1 cellular context compared by ENCODE assay signal in the genomic region with DNA sequence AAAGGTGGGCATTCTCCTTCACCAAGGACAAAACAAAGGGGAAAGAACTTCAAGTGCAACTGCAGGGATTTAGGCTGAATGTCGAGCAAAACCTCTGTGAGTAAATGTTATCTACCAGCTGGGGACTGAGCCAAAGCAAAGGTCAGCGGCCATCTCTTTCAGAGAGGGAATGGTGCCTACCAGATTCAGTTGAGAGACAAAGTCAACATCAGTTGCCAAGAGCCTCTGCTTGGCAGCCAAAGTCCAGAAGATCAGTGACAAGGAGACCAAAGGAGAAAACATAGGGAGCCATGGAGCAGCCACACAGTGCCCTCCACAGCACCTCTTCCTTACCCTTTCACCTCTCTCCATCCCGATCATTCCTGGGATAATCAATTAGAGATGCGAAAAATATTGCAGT.
A peak's percentile ranks its signal among the peaks of the same experiment; 100 is the strongest.
TF ChIP-seq lines count a peak whose summit lies in the region.

No MANE protein-coding gene starts in this region.

TF ChIP-seq in HepG2, 621 proteins besides CTCF, POLR2A, EP300 and RAD21 (continued from another document and continues in another):
- TF ChIP-seq, protein P1, sequence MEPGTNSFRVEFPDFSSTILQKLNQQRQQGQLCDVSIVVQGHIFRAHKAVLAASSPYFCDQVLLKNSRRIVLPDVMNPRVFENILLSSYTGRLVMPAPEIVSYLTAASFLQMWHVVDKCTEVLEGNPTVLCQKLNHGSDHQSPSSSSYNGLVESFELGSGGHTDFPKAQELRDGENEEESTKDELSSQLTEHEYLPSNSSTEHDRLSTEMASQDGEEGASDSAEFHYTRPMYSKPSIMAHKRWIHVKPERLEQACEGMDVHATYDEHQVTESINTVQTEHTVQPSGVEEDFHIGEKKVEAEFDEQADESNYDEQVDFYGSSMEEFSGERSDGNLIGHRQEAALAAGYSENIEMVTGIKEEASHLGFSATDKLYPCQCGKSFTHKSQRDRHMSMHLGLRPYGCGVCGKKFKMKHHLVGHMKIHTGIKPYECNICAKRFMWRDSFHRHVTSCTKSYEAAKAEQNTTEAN (CRISPR knock-in tag; conservative IDR thresholded peaks at IDR 0.05), result no peak
- TF ChIP-seq, protein P2, sequence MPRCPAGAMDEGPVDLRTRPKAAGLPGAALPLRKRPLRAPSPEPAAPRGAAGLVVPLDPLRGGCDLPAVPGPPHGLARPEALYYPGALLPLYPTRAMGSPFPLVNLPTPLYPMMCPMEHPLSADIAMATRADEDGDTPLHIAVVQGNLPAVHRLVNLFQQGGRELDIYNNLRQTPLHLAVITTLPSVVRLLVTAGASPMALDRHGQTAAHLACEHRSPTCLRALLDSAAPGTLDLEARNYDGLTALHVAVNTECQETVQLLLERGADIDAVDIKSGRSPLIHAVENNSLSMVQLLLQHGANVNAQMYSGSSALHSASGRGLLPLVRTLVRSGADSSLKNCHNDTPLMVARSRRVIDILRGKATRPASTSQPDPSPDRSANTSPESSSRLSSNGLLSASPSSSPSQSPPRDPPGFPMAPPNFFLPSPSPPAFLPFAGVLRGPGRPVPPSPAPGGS (CRISPR knock-in tag; IDR thresholded peaks at IDR 0.05), result no peak
- no peak for TF ChIP-seq MED8 (CRISPR knock-in tag; IDR thresholded peaks at IDR 0.05; ENCODE audit: insufficient replicate concordance)
- no peak for TF ChIP-seq ZBTB1 (CRISPR knock-in tag; IDR thresholded peaks at IDR 0.05; ENCODE audit: borderline replicate concordance)
- TF ChIP-seq, protein P3, sequence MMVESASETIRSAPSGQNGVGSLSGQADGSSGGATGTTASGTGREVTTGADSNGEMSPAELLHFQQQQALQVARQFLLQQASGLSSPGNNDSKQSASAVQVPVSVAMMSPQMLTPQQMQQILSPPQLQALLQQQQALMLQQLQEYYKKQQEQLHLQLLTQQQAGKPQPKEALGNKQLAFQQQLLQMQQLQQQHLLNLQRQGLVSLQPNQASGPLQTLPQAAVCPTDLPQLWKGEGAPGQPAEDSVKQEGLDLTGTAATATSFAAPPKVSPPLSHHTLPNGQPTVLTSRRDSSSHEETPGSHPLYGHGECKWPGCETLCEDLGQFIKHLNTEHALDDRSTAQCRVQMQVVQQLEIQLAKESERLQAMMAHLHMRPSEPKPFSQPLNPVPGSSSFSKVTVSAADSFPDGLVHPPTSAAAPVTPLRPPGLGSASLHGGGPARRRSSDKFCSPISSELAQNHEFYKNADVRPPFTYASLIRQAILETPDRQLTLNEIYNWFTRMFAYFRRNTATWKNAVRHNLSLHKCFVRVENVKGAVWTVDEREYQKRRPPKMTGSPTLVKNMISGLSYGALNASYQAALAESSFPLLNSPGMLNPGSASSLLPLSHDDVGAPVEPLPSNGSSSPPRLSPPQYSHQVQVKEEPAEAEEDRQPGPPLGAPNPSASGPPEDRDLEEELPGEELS (CRISPR knock-in tag; IDR thresholded peaks at IDR 0.05), result 0 out of 2 replicates have a peak, but pooled peaks have one; percentile 30
- no peak for TF ChIP-seq TAF15 (IDR thresholded peaks at IDR 0.05; ENCODE audit: low read depth, low read length, poor library complexity, severe bottlenecking)
- TF ChIP-seq TBL1XR1 (IDR thresholded peaks at IDR 0.05; ENCODE audit: borderline replicate concordance, low read length, partially characterized antibody), result no peak
- TF ChIP-seq, protein P4, sequence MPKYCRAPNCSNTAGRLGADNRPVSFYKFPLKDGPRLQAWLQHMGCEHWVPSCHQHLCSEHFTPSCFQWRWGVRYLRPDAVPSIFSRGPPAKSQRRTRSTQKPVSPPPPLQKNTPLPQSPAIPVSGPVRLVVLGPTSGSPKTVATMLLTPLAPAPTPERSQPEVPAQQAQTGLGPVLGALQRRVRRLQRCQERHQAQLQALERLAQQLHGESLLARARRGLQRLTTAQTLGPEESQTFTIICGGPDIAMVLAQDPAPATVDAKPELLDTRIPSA (CRISPR knock-in tag; IDR thresholded peaks at IDR 0.05; ENCODE audit: borderline replicate concordance), result no peak
- TF ChIP-seq ZNF510 (CRISPR knock-in tag; IDR thresholded peaks at IDR 0.05; ENCODE audit: low read depth), result no peak
- TF ChIP-seq PTBP1 (IDR thresholded peaks at IDR 0.05; ENCODE audit: low read depth, low read length, poor library complexity, severe bottlenecking), result no peak
- no peak for TF ChIP-seq CHD2 (IDR thresholded peaks at IDR 0.05; ENCODE audit: low read depth, low read length)
- TF ChIP-seq XRCC5 (optimal IDR thresholded peaks at IDR 0.05; ENCODE audit: low read length), result no peak
- TF ChIP-seq ZSCAN25 (CRISPR knock-in tag; IDR thresholded peaks at IDR 0.05), result no peak
- TF ChIP-seq, protein P5, sequence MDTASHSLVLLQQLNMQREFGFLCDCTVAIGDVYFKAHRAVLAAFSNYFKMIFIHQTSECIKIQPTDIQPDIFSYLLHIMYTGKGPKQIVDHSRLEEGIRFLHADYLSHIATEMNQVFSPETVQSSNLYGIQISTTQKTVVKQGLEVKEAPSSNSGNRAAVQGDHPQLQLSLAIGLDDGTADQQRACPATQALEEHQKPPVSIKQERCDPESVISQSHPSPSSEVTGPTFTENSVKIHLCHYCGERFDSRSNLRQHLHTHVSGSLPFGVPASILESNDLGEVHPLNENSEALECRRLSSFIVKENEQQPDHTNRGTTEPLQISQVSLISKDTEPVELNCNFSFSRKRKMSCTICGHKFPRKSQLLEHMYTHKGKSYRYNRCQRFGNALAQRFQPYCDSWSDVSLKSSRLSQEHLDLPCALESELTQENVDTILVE (CRISPR knock-in tag; IDR thresholded peaks at IDR 0.05), result no peak
- TF ChIP-seq GABPA (IDR thresholded peaks at IDR 0.05; ENCODE audit: low read depth, low read length), result no peak
- no peak for TF ChIP-seq GABPA (CRISPR knock-in tag; IDR thresholded peaks at IDR 0.05; ENCODE audit: low read depth)
- TF ChIP-seq KDM6A (CRISPR knock-in tag; IDR thresholded peaks at IDR 0.05; ENCODE audit: low read depth), result peak; percentile 38; the same call in 1 of the 2 replicates
- no peak for TF ChIP-seq ZNF891 (CRISPR knock-in tag; IDR thresholded peaks at IDR 0.05)
- TF ChIP-seq CEBPG (CRISPR knock-in tag; IDR thresholded peaks at IDR 0.05), result no peak
- TF ChIP-seq ZKSCAN8 (CRISPR knock-in tag; IDR thresholded peaks at IDR 0.05; ENCODE audit: borderline replicate concordance), result no peak
- TF ChIP-seq, protein P6, sequence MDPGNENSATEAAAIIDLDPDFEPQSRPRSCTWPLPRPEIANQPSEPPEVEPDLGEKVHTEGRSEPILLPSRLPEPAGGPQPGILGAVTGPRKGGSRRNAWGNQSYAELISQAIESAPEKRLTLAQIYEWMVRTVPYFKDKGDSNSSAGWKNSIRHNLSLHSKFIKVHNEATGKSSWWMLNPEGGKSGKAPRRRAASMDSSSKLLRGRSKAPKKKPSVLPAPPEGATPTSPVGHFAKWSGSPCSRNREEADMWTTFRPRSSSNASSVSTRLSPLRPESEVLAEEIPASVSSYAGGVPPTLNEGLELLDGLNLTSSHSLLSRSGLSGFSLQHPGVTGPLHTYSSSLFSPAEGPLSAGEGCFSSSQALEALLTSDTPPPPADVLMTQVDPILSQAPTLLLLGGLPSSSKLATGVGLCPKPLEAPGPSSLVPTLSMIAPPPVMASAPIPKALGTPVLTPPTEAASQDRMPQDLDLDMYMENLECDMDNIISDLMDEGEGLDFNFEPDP (CRISPR knock-in tag; conservative IDR thresholded peaks at IDR 0.05), result no peak
- TF ChIP-seq TSC22D2 (CRISPR knock-in tag; IDR thresholded peaks at IDR 0.05; ENCODE audit: borderline replicate concordance), result no peak
- TF ChIP-seq, protein P7, sequence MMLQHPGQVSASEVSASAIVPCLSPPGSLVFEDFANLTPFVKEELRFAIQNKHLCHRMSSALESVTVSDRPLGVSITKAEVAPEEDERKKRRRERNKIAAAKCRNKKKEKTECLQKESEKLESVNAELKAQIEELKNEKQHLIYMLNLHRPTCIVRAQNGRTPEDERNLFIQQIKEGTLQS (CRISPR knock-in tag; IDR thresholded peaks at IDR 0.05), result no peak
- TF ChIP-seq, protein P8, sequence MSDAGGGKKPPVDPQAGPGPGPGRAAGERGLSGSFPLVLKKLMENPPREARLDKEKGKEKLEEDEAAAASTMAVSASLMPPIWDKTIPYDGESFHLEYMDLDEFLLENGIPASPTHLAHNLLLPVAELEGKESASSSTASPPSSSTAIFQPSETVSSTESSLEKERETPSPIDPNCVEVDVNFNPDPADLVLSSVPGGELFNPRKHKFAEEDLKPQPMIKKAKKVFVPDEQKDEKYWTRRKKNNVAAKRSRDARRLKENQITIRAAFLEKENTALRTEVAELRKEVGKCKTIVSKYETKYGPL (CRISPR knock-in tag; IDR thresholded peaks at IDR 0.05), result no peak
- TF ChIP-seq MBNL3 (CRISPR knock-in tag; conservative IDR thresholded peaks at IDR 0.05), result no peak
- no peak for TF ChIP-seq KMT2A (CRISPR knock-in tag; IDR thresholded peaks at IDR 0.05)
- no peak for TF ChIP-seq ZNF83 (CRISPR knock-in tag; IDR thresholded peaks at IDR 0.05; ENCODE audit: borderline replicate concordance)
- TF ChIP-seq ZNF468 (CRISPR knock-in tag; IDR thresholded peaks at IDR 0.05), result no peak
- TF ChIP-seq, protein P9, sequence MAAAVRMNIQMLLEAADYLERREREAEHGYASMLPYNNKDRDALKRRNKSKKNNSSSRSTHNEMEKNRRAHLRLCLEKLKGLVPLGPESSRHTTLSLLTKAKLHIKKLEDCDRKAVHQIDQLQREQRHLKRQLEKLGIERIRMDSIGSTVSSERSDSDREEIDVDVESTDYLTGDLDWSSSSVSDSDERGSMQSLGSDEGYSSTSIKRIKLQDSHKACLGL (CRISPR knock-in tag; IDR thresholded peaks at IDR 0.05), result no peak
- TF ChIP-seq AKAP8 (CRISPR knock-in tag; IDR thresholded peaks at IDR 0.05), result no peak
- TF ChIP-seq DPF2 (CRISPR knock-in tag; IDR thresholded peaks at IDR 0.05; ENCODE audit: borderline replicate concordance, low read depth), result no peak
- TF ChIP-seq, protein P10, sequence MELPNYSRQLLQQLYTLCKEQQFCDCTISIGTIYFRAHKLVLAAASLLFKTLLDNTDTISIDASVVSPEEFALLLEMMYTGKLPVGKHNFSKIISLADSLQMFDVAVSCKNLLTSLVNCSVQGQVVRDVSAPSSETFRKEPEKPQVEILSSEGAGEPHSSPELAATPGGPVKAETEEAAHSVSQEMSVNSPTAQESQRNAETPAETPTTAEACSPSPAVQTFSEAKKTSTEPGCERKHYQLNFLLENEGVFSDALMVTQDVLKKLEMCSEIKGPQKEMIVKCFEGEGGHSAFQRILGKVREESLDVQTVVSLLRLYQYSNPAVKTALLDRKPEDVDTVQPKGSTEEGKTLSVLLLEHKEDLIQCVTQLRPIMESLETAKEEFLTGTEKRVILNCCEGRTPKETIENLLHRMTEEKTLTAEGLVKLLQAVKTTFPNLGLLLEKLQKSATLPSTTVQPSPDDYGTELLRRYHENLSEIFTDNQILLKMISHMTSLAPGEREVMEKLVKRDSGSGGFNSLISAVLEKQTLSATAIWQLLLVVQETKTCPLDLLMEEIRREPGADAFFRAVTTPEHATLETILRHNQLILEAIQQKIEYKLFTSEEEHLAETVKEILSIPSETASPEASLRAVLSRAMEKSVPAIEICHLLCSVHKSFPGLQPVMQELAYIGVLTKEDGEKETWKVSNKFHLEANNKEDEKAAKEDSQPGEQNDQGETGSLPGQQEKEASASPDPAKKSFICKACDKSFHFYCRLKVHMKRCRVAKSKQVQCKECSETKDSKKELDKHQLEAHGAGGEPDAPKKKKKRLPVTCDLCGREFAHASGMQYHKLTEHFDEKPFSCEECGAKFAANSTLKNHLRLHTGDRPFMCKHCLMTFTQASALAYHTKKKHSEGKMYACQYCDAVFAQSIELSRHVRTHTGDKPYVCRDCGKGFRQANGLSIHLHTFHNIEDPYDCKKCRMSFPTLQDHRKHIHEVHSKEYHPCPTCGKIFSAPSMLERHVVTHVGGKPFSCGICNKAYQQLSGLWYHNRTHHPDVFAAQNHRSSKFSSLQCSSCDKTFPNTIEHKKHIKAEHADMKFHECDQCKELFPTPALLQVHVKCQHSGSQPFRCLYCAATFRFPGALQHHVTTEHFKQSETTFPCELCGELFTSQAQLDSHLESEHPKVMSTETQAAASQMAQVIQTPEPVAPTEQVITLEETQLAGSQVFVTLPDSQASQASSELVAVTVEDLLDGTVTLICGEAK (IDR thresholded peaks at IDR 0.05), result no peak
- TF ChIP-seq, protein P10 (CRISPR knock-in tag; IDR thresholded peaks at IDR 0.05), result no peak
- TF ChIP-seq FIP1L1 (IDR thresholded peaks at IDR 0.05; ENCODE audit: borderline replicate concordance, insufficient read depth, low read depth, low read length), result no peak
- no peak for TF ChIP-seq SMYD3 (CRISPR knock-in tag; IDR thresholded peaks at IDR 0.05)
- TF ChIP-seq, protein P11, sequence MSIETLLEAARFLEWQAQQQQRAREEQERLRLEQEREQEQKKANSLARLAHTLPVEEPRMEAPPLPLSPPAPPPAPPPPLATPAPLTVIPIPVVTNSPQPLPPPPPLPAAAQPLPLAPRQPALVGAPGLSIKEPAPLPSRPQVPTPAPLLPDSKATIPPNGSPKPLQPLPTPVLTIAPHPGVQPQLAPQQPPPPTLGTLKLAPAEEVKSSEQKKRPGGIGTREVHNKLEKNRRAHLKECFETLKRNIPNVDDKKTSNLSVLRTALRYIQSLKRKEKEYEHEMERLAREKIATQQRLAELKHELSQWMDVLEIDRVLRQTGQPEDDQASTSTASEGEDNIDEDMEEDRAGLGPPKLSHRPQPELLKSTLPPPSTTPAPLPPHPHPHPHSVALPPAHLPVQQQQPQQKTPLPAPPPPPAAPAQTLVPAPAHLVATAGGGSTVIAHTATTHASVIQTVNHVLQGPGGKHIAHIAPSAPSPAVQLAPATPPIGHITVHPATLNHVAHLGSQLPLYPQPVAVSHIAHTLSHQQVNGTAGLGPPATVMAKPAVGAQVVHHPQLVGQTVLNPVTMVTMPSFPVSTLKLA (IDR thresholded peaks at IDR 0.05), result no peak
- TF ChIP-seq, protein P12, sequence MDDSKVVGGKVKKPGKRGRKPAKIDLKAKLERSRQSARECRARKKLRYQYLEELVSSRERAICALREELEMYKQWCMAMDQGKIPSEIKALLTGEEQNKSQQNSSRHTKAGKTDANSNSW (CRISPR knock-in tag; IDR thresholded peaks at IDR 0.05; ENCODE audit: borderline replicate concordance), result no peak
- TF ChIP-seq ZNF317 (CRISPR knock-in tag; IDR thresholded peaks at IDR 0.05), result peak; percentile 34; the same call in 1 of the 2 replicates
- TF ChIP-seq ZNF383 (CRISPR knock-in tag; IDR thresholded peaks at IDR 0.05; ENCODE audit: borderline replicate concordance), result no peak
